22 cellular contexts compared by ENCODE assay signal in the genomic region with DNA sequence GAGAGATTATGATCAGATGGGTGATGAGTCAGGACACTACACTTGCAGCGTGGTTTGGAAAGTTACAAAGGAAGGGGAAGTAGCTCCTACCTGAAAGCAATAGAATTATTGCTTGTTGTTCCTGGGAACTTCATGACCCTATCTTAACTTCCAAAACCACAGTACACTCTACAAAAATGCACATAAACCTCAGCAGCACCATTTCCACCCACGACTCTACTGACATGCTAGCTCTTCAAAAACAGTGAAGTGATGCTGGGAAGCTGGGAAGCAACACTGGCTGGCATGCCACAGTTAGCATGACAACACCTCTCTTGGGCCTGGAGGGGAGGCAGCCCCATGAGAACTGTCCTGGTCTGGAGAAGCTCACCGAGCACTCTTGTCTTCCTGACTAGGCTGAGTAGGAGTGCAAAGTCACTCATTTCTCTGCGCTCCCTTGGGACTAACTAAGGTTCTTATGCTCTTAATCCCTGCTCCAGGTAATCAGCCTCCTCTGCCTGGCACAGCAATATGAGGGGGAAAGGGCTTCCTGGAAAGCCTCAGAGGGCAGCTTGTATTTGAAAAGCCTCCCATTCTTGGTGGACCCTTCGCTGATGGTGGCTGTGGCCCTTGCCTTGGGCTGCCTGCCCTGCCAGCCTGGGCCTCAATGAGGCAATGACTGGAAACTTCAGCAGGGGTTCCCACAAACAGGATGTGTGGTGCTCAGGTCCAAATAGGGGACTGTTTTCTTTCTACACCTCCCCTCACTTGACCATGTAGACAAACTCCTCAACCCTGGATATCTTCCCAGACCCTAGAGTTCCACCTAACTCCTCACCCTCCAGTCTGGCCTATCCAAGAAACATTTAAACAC. TPM values are rescaled to one million over a fixed set of nuclear protein-coding genes. Genes with fewer than 3 reads are reported as not detected.
DNase-seq lines count a peak whose midpoint lies in the region; ATAC-seq and TF ChIP-seq lines count a peak whose summit lies in the region.
"Had no signal": no experiment of that assay in that cellular context is flagged by ENCODE, and none has a peak within 500 bp of the region (broad histone marks: within the 10 kb centered on the region; RNA-seq: fewer than 3 reads in every experiment).

No MANE protein-coding gene starts in this region.

- no peaks in the 10 kb centered on the region for H3K9me3 ChIP-seq in NT2/D1 (ENCODE audit: insufficient read depth, low read length)
- H3K9me3 ChIP-seq in gastroesophageal sphincter, result no peaks in the 10 kb centered on the region
- H3K9me3 ChIP-seq: neutrophil had no signal

- ATAC-seq in gastroesophageal sphincter, result no peak
- ATAC-seq: GM12878, left colon, T-cell had no signal

- H3K9ac ChIP-seq in NT2/D1 (ENCODE audit: insufficient read length, low read depth), result no peak overlapping the region

- H3K27me3 ChIP-seq in NT2/D1 (ENCODE audit: insufficient read depth, insufficient read length) (no peaks in the 10 kb centered on the region), gastroesophageal sphincter (peaks cover 51% of the 10 kb centered on the region)

- H3K4me1 ChIP-seq in NT2/D1 (ENCODE audit: insufficient read depth, insufficient read length), result peaks cover 13% of the 10 kb centered on the region
- H3K4me1 ChIP-seq in gastroesophageal sphincter, result peaks cover 0 to 8% (median 0%) of the 10 kb centered on the region in 3 donors

- no peak for TF ChIP-seq EP300 in gastroesophageal sphincter (IDR thresholded peaks at IDR 0.05)

- peak; percentile 50 for DNase-seq in A172 (ENCODE audit: low spot score)
- DNase-seq in GM03348 (ENCODE audit: low spot score), result peak; percentile 29
- DNase-seq in NT2/D1 (ENCODE audit: low read depth, low spot score), result peak; percentile 33
- DNase-seq in fibroblast of mammary gland (ENCODE audit: low read depth), result peak; percentile 54
- no peak for DNase-seq in NCI-H2107 (lab: John Stamatoyannopoulos, UW)
- no peak for DNase-seq in GM19238 (ENCODE audit: insufficient read length, low spot score)
- DNase-seq in stimulated activated CD4-positive, alpha-beta T cell treated with anti-CD3 and anti-CD28 coated beads, Interleukin-2, amount 100 ng/mL, for 48 hours, result no peak
- DNase-seq: activated CD4-positive, alpha-beta memory T cell treated with anti-CD3 and anti-CD28 coated beads for 36 hours; activated T-cell treated with anti-CD3 and anti-CD28 coated beads, Interleukin-2, amount 50 U/mL, for 48 hours; caudate nucleus; effector CD4-positive, alpha-beta T cell; hippocampal formation; left colon; MM.1S; NCI-H2029; NCI-H526 treated with DMSO at 0.1 percent for 48 hours; T-cell had no signal

- 63 to 90% methylated on average over 2 to 3 of the region's 5 CpGs for WGBS in gastroesophageal sphincter (ENCODE audit: low coverage in 1 of 2), 2 donors

- H3K36me3 ChIP-seq in NT2/D1 (ENCODE audit: insufficient read depth, insufficient read length, low read length), result no peaks in the 10 kb centered on the region
- no peaks in the 10 kb centered on the region for H3K36me3 ChIP-seq in gastroesophageal sphincter
- H3K36me3 ChIP-seq: neutrophil had no signal

- H3K4me3 ChIP-seq in NT2/D1 (ENCODE audit: insufficient read length, low read depth), result no peak overlapping the region
- no peak overlapping the region for H3K4me3 ChIP-seq in fibroblast of mammary gland (ENCODE audit: control insufficient read depth, low read depth, low read length)
- H3K4me3 ChIP-seq in gastroesophageal sphincter, result no peak overlapping the region
- H3K4me3 ChIP-seq: GM12878 had no signal

- TF ChIP-seq CTCF in fibroblast of mammary gland (conservative IDR thresholded peaks at IDR 0.05; ENCODE audit: control insufficient read depth, insufficient read depth, low read depth, low read length) (no peak), gastroesophageal sphincter (IDR thresholded peaks at IDR 0.05) (no peak)

- no peak overlapping the region for H3K27ac ChIP-seq in gastroesophageal sphincter
- H3K27ac ChIP-seq: neutrophil had no signal

- no peak for TF ChIP-seq POLR2A in gastroesophageal sphincter (IDR thresholded peaks at IDR 0.05)

RNA-seq across cellular contexts. Expression of gene KRT3, which starts 1.2 kb away (rescaled TPM):
- total RNA-seq in A172 (2014; rRNA removed; shearing (Covaris generic)), result not detected in 2 replicates
- total RNA-seq in gastroesophageal sphincter, result not detected
- total RNA-seq: activated CD4-positive, alpha-beta memory T cell treated with anti-CD3 and anti-CD28 coated beads for 36 hours; fibroblast of lung; GM12878; left colon; mucosa of gallbladder; T-cell had no signal

RNA-seq across cellular contexts. Expression of gene KRT76, which starts 17.6 kb away (rescaled TPM):
- total RNA-seq in A172 (2014; rRNA removed; shearing (Covaris generic)), result not detected in 2 replicates
- under 1 TPM in 1 of 4 donors, not detected in 3; 0.15 TPM for total RNA-seq in gastroesophageal sphincter
- total RNA-seq: activated CD4-positive, alpha-beta memory T cell treated with anti-CD3 and anti-CD28 coated beads for 36 hours; fibroblast of lung; GM12878; left colon; mucosa of gallbladder; T-cell had no signal

RNA-seq across cellular contexts. Expression of gene KRT4, which starts 19.2 kb away (rescaled TPM):
- total RNA-seq in A172 (2014; rRNA removed; shearing (Covaris generic)), result 0.07 TPM in 1 of 2 replicates, not detected in the other
- total RNA-seq in gastroesophageal sphincter, result 100 to 1,000 TPM in 1 of 4 donors, 10 to 100 TPM in 1, 1 to 10 TPM in 2; 3.5 to 227 (median 10.8) TPM
- total RNA-seq: activated CD4-positive, alpha-beta memory T cell treated with anti-CD3 and anti-CD28 coated beads for 36 hours; GM12878; left colon; mucosa of gallbladder; T-cell had no signal

RNA-seq across cellular contexts. Expression of gene KRT79, which starts 39.4 kb away (rescaled TPM):
- 0.26 and 0.33 TPM in 2 replicates for total RNA-seq in A172 (2014; rRNA removed; shearing (Covaris generic))
- not detected for total RNA-seq in gastroesophageal sphincter
- total RNA-seq: activated CD4-positive, alpha-beta memory T cell treated with anti-CD3 and anti-CD28 coated beads for 36 hours; fibroblast of lung; GM12878; left colon; mucosa of gallbladder had no signal

RNA-seq across cellular contexts. Expression of gene KRT78, which starts 54.1 kb away (rescaled TPM):
- total RNA-seq in A172 (2014; rRNA removed; shearing (Covaris generic)), result not detected in 2 replicates
- 1 to 10 TPM in 3 of 4 donors, under 1 TPM in 1; 0.27 to 9.5 (median 1.5) TPM for total RNA-seq in gastroesophageal sphincter
- total RNA-seq: activated CD4-positive, alpha-beta memory T cell treated with anti-CD3 and anti-CD28 coated beads for 36 hours; fibroblast of lung; GM12878; left colon; mucosa of gallbladder; T-cell had no signal

Comparison
In these comparisons a context has a peak if more than half of its experiments do, and no peak if none do; other contexts are left out.
1. DNase-seq: peak in A172 (single experiment), GM03348 (single experiment), NT2/D1 (single experiment) and fibroblast of mammary gland (single experiment); none in NCI-H2107 (single experiment), GM19238 (single experiment) and stimulated activated CD4-positive, alpha-beta T cell treated with anti-CD3 and anti-CD28 coated beads, Interleukin-2, amount 100 ng/mL, for 48 hours (0 of 2).